ENCODE assay signal across 11 cellular contexts in the genomic region with DNA sequence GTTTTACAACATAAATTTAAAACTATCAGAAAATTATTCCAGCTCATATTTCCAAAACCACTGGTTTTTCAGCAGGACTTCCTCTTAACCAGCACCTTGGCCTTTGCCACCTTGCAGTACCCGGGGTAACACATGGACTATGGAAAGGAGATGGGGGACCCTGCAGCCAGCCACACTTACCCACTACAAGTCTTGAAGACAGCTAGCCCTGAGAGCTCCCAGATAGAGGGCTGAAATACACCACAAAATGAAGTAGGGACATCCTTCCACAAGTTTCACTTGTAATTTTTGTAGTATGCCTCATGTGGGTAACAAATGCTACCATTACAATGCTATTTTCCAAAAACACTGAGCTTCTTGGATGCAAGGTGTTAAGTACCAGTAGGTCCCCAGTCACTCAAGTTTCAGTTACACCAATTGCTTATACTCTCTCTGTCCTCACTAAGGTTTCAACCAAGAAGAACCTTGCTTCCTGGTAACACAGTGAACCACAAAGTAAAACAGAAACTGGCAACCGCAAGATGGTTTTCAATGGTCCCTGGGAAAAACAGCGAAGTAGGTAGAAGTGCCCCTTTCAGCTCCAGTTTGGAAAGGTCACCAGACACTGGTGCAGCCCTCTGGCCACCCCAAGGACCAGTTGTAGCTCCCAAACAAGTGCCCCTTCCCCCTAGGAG.
DNase-seq lines count a peak whose midpoint lies in the region; ATAC-seq, FAIRE-seq and TF ChIP-seq lines count a peak whose summit lies in the region.
"Had no signal": no experiment of that assay in that cellular context is flagged by ENCODE, and none has a peak within 500 bp of the region (broad histone marks: within the 10 kb centered on the region; RNA-seq: fewer than 3 reads in every experiment).

No MANE protein-coding gene starts in this region.

- TF ChIP-seq CTCF in liver (IDR thresholded peaks at IDR 0.05; ENCODE audit: low read depth, low read length, missing input control) (no peak), HepG2 (CRISPR knock-in tag; IDR thresholded peaks at IDR 0.05) (no peak)

- no peak overlapping the region for H3K9ac ChIP-seq in liver (ENCODE audit: low read depth in 1 of 2, low read length in 2 of 2)
- no peak overlapping the region for H3K9ac ChIP-seq in HepG2 (ENCODE audit: insufficient read depth, low read depth, low read length)

- no peak for TF ChIP-seq RAD21 in liver (IDR thresholded peaks at IDR 0.05)
- no peak for TF ChIP-seq RAD21 in HepG2 (CRISPR knock-in tag; IDR thresholded peaks at IDR 0.05)

- H3K4me3 Mint-ChIP-seq in T-cell, result peak overlapping the region; percentile 35 to 64 (median 54)
- H3K4me3 Mint-ChIP-seq in stimulated activated naive CD8-positive, alpha-beta T cell treated with anti-CD3 and anti-CD28 coated beads, Interleukin-15, amount 100 ng/mL, for 72 hours, result peak overlapping the region; percentile 40 to 56

- no peak overlapping the region for H3K4me2 ChIP-seq in HepG2 (ENCODE audit: low read depth, low read length)

- DNase-seq in HepG2 (ENCODE audit: low spot score) (no peak), T-cell (peak in 5 of 34 experiments; percentile 3 to 21 (median 13)), NCI-H2171 treated with DMSO at 0.1 percent for 48 hours (lab: John Stamatoyannopoulos, UW) (no peak), medulla oblongata (ENCODE audit: extremely low spot score) (no peak)
- DNase-seq in stimulated activated naive CD8-positive, alpha-beta T cell treated with anti-CD3 and anti-CD28 coated beads, Interleukin-15, amount 100 ng/mL, for 72 hours, result peak in 1 of 2 donors; percentile 40
- DNase-seq: effector CD8-positive, alpha-beta T cell; KG1 had no signal

- no peaks in the 10 kb centered on the region for H3K9me3 Mint-ChIP-seq in T-cell
- H3K9me3 Mint-ChIP-seq in stimulated activated naive CD8-positive, alpha-beta T cell treated with anti-CD3 and anti-CD28 coated beads, Interleukin-15, amount 100 ng/mL, for 72 hours, result no peaks in the 10 kb centered on the region

- in situ Hi-C loops in HepG2 (cut with HindIII; ENCODE audit: extremely low pct_ligation_motif_present, low pct_unique_long_range_greater_than_20kb), result no loop called here

- H3K79me2 ChIP-seq in HepG2 (ENCODE audit: insufficient read depth, low read length), result peaks cover 2% of the 10 kb centered on the region

- POLR2A ChIA-PET in HepG2 (lab: Yijun Ruan, JAX), result no interaction called here
- POLR2A ChIA-PET in T-cell (lab: Charles Lee), result no interaction called here

- BruUV-seq in HepG2 (replicated peaks; lab: Mats Ljungman, UMichigan), result no TSS peak

- no peak overlapping the region for H2AFZ ChIP-seq in HepG2 (ENCODE audit: low read length)

- H4K20me1 ChIP-seq in HepG2 (ENCODE audit: insufficient read depth, low read length), result no peaks in the 10 kb centered on the region

- CTCF ChIA-PET in HepG2 (lab: Yijun Ruan, JAX; ENCODE audit: low intra/inter-chr PET ratio, low total read pairs), result no interaction called here
- CTCF ChIA-PET in T-cell (lab: Charles Lee), result interaction anchor here (0.5 to 1.5 kb wide), 6 partner anchors 12 to 111 kb away, joined by 3 to 5 read pairs (median 3); a partner anchor contains a TSS

- intact Hi-C loops in HepG2 (cut with micrococcal nuclease; ENCODE audit: unreplicated experiment), result no loop called here

- H3K27me3 ChIP-seq in liver (ENCODE audit: control insufficient read depth in 4 of 4, insufficient read depth in 4 of 4, low read length in 3 of 4), result no peaks in the 10 kb centered on the region
- no peaks in the 10 kb centered on the region for H3K27me3 ChIP-seq in HepG2 (ENCODE audit: control insufficient read depth in 1 of 2, insufficient read depth in 2 of 2, low read length in 2 of 2)

- no peak for FAIRE-seq in HepG2 (lab: Jason Lieb, UNC)
- FAIRE-seq: TTC549 had no signal

- ATAC-seq in HepG2, result no peak
- peak; percentile 40 for ATAC-seq in HG02870 (IDR thresholded peaks at IDR 0.05; ENCODE audit: unreplicated experiment)
- ATAC-seq in T-cell (replicated peaks in 1 of 4), result peak; percentile 41 to 80 (median 72)
- peak; percentile 73 for ATAC-seq in stimulated activated naive CD8-positive, alpha-beta T cell treated with anti-CD3 and anti-CD28 coated beads, Interleukin-15, amount 100 ng/mL, for 72 hours
- no peak for ATAC-seq in HG02970 (IDR thresholded peaks at IDR 0.05; ENCODE audit: low FRiP score, unreplicated experiment)

- no peak for TF ChIP-seq POLR2A in HepG2 (IDR thresholded peaks at IDR 0.05; ENCODE audit: insufficient read depth in 1 of 2, low read depth in 2 of 2, low read length in 2 of 2)

- H3K27ac Mint-ChIP-seq in T-cell, result peak overlapping the region; percentile 58 to 73
- H3K27ac Mint-ChIP-seq in stimulated activated naive CD8-positive, alpha-beta T cell treated with anti-CD3 and anti-CD28 coated beads, Interleukin-15, amount 100 ng/mL, for 72 hours, result peak overlapping the region; percentile 5 to 10

- H3K4me1 ChIP-seq in liver (ENCODE audit: control insufficient read depth in 4 of 4, insufficient read depth in 4 of 4, low read length in 3 of 4) (peaks cover 3 to 44% (median 9%) of the 10 kb centered on the region in 4 donors), HepG2 (ENCODE audit: insufficient read depth, low read length) (peaks cover 52% of the 10 kb centered on the region)

- no peaks in the 10 kb centered on the region for H3K9me3 ChIP-seq in liver (ENCODE audit: control insufficient read depth in 4 of 4, low read length in 3 of 4)
- H3K9me3 ChIP-seq in HepG2 (ENCODE audit: low read length), result no peaks in the 10 kb centered on the region

- WGBS in liver, result 87% methylated on average over 3 of the region's 3 CpGs
- WGBS in HepG2 (ENCODE audit: low lambda C conversion rate), result 94% methylated on average over 3 of the region's 3 CpGs

- H3K27me3 Mint-ChIP-seq in T-cell, result no peaks in the 10 kb centered on the region
- H3K27me3 Mint-ChIP-seq in stimulated activated naive CD8-positive, alpha-beta T cell treated with anti-CD3 and anti-CD28 coated beads, Interleukin-15, amount 100 ng/mL, for 72 hours, result no peaks in the 10 kb centered on the region

- H3K27ac ChIP-seq in liver (ENCODE audit: low read depth in 1 of 2, low read length in 2 of 2) (peak overlapping the region; percentile 22 to 42), HepG2 (ENCODE audit: extremely low read length, insufficient read depth, low read length) (no peak overlapping the region)

- H3K36me3 ChIP-seq in liver (ENCODE audit: control insufficient read depth in 4 of 4, insufficient read depth in 3 of 4, low read depth in 1 of 4, low read length in 3 of 4) (peaks cover 0 to 2% (median 0%) of the 10 kb centered on the region in 4 donors), HepG2 (replicated peaks in 1 of 2; ENCODE audit: control insufficient read depth in 1 of 2, insufficient read depth in 2 of 2, low read length in 2 of 2) (0 out of 5 replicates have a peak, but pooled peaks cover 0 to 3% of the 10 kb centered on the region in 2 experiments)

- no peak for TF ChIP-seq EP300 in HepG2 (IDR thresholded peaks at IDR 0.05; ENCODE audit: low read depth in 2 of 2, low read length in 2 of 2)
- TF ChIP-seq EP300 in HepG2 (CRISPR knock-in tag; IDR thresholded peaks at IDR 0.05; ENCODE audit: borderline replicate concordance), result no peak

- H3K36me3 Mint-ChIP-seq in T-cell, result peaks cover 22% of the 10 kb centered on the region

- H3K4me1 Mint-ChIP-seq in T-cell, result peaks cover 81 to 86% (median 84%) of the 10 kb centered on the region in 3 donors
- H3K4me1 Mint-ChIP-seq in stimulated activated naive CD8-positive, alpha-beta T cell treated with anti-CD3 and anti-CD28 coated beads, Interleukin-15, amount 100 ng/mL, for 72 hours, result peaks cover 79% of the 10 kb centered on the region

- H3K4me3 ChIP-seq in liver (ENCODE audit: low read depth in 1 of 3, low read length in 3 of 3) (no peak overlapping the region), HepG2 (replicated peaks in 1 of 3; ENCODE audit: insufficient read depth in 1 of 3, low read depth in 2 of 3, low read length in 3 of 3) (no peak overlapping the region)

TF ChIP-seq in liver, 16 proteins besides CTCF, POLR2A, EP300 and RAD21:
- TF ChIP-seq FOXA1 (IDR thresholded peaks at IDR 0.05), result no peak
- TF ChIP-seq NR2F2 (IDR thresholded peaks at IDR 0.05), result no peak
- TF ChIP-seq HNF4G (IDR thresholded peaks at IDR 0.05), result no peak
- no peak for TF ChIP-seq SP1 (IDR thresholded peaks at IDR 0.05)
- TF ChIP-seq RXRA (IDR thresholded peaks at IDR 0.05), result no peak
- TF ChIP-seq FOXA2 (IDR thresholded peaks at IDR 0.05), result no peak
- TF ChIP-seq JUND (IDR thresholded peaks at IDR 0.05), result no peak

TF ChIP-seq in HepG2, 621 proteins besides CTCF, POLR2A, EP300 and RAD21 (continues in another document):
- TF ChIP-seq MIXL1 (CRISPR knock-in tag; IDR thresholded peaks at IDR 0.05) (no peak), MBNL3 (CRISPR knock-in tag; conservative IDR thresholded peaks at IDR 0.05) (no peak), SP1 (IDR thresholded peaks at IDR 0.05) (no peak), SP1 (CRISPR knock-in tag; IDR thresholded peaks at IDR 0.05) (no peak), MED8 (CRISPR knock-in tag; IDR thresholded peaks at IDR 0.05; ENCODE audit: insufficient replicate concordance) (no peak)
- TF ChIP-seq, protein P1, sequence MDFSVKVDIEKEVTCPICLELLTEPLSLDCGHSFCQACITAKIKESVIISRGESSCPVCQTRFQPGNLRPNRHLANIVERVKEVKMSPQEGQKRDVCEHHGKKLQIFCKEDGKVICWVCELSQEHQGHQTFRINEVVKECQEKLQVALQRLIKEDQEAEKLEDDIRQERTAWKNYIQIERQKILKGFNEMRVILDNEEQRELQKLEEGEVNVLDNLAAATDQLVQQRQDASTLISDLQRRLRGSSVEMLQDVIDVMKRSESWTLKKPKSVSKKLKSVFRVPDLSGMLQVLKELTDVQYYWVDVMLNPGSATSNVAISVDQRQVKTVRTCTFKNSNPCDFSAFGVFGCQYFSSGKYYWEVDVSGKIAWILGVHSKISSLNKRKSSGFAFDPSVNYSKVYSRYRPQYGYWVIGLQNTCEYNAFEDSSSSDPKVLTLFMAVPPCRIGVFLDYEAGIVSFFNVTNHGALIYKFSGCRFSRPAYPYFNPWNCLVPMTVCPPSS (IDR thresholded peaks at IDR 0.05), result no peak
- TF ChIP-seq, protein P2, sequence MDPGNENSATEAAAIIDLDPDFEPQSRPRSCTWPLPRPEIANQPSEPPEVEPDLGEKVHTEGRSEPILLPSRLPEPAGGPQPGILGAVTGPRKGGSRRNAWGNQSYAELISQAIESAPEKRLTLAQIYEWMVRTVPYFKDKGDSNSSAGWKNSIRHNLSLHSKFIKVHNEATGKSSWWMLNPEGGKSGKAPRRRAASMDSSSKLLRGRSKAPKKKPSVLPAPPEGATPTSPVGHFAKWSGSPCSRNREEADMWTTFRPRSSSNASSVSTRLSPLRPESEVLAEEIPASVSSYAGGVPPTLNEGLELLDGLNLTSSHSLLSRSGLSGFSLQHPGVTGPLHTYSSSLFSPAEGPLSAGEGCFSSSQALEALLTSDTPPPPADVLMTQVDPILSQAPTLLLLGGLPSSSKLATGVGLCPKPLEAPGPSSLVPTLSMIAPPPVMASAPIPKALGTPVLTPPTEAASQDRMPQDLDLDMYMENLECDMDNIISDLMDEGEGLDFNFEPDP (CRISPR knock-in tag; conservative IDR thresholded peaks at IDR 0.05), result no peak

Comparison
In these comparisons a context has a peak if more than half of its experiments do, and no peak if none do; other contexts are left out.
1. ATAC-seq: peak in HG02870 (single experiment), T-cell (4 of 4) and stimulated activated naive CD8-positive, alpha-beta T cell treated with anti-CD3 and anti-CD28 coated beads, Interleukin-15, amount 100 ng/mL, for 72 hours (single experiment); none in HepG2 (single experiment) and HG02970 (single experiment).